ENCODE assay signal across 20 cellular contexts in genomic region chr12:65162609-65163008, GRCh38. TPM values are rescaled to one million over a fixed set of nuclear protein-coding genes. Genes with fewer than 3 reads are reported as not detected.
DNase-seq lines count a peak whose midpoint lies in the region; ATAC-seq lines count a peak whose summit lies in the region.
"Had no signal": no experiment of that assay in that cellular context is flagged by ENCODE, and none has a peak within 500 bp of the region (broad histone marks: within the 10 kb centered on the region; RNA-seq: fewer than 3 reads in every experiment).

No MANE protein-coding gene starts in this region.

- H3K9ac ChIP-seq in neuronal stem cell (ENCODE audit: low read depth, low read length, poor library complexity) = no peak overlapping the region
- H3K9ac ChIP-seq: neural progenitor cell had no signal

- H2BK12ac ChIP-seq in neuronal stem cell (ENCODE audit: low read length) = no peak overlapping the region

- WGBS in neuronal stem cell (ENCODE audit: extremely low coverage in 2 of 2, insufficient read length in 2 of 2, insufficient replicate concordance in 1 of 2), 2 donors = no CpG with 5 or more reads among the region's 1 CpG

- H3K36me3 ChIP-seq in neuronal stem cell (replicated peaks in 1 of 2; ENCODE audit: control insufficient read depth in 2 of 2, insufficient read depth in 2 of 2, low read length in 2 of 2) = no peaks in the 10 kb centered on the region
- H3K36me3 ChIP-seq: BE2C, neural progenitor cell had no signal

- H2BK5ac ChIP-seq in neuronal stem cell (ENCODE audit: low read length) = no peak overlapping the region

- DNase-seq in neuronal stem cell (ENCODE audit: low spot score) (no peak), putamen (ENCODE audit: low spot score) (no peak), GM19240 (ENCODE audit: insufficient read length, low spot score) (no peak)
- DNase-seq: activated CD4-positive, alpha-beta T cell treated with anti-CD3 and anti-CD28 coated beads, Interleukin-2, amount 50 U/mL, for 1 hour; amygdala; BE2C; mesendoderm; NCI-H2171 treated with DMSO at 0.1 percent for 48 hours; right cardiac atrium; SHP77 treated with DMSO at 0.1 percent for 48 hours; stimulated activated CD4-positive, alpha-beta T cell treated with anti-CD3 and anti-CD28 coated beads, Interleukin-4, amount 100 ng/mL, for 1 hour; T-helper 9 cell had no signal

- H3K27ac ChIP-seq in neuronal stem cell (replicated peaks; ENCODE audit: low read length) = no peak overlapping the region
- H3K27ac ChIP-seq: epithelial cell of prostate, neural progenitor cell had no signal

- H4K91ac ChIP-seq in neuronal stem cell (ENCODE audit: low read depth, low read length, poor library complexity) = no peak overlapping the region

- H3K14ac ChIP-seq in neuronal stem cell (ENCODE audit: low read length) = no peak overlapping the region

- H3K4ac ChIP-seq in neuronal stem cell (ENCODE audit: low read length) = no peak overlapping the region

- no peak overlapping the region for H4K8ac ChIP-seq in neuronal stem cell (ENCODE audit: low read depth, low read length)

- H3K9me3 ChIP-seq in neuronal stem cell (replicated peaks in 1 of 2; ENCODE audit: control insufficient read depth in 2 of 2, insufficient read depth in 1 of 2, low read depth in 1 of 2, low read length in 2 of 2) = no peaks in the 10 kb centered on the region
- H3K9me3 ChIP-seq: BE2C had no signal

- no peak overlapping the region for H2AFZ ChIP-seq in neuronal stem cell (ENCODE audit: low read length)
- H2AFZ ChIP-seq: neural progenitor cell had no signal

- no peak overlapping the region for H3K18ac ChIP-seq in neuronal stem cell (ENCODE audit: low read length)

- H3K79me1 ChIP-seq in neuronal stem cell (ENCODE audit: low read depth, low read length) = no peaks in the 10 kb centered on the region

- no peak overlapping the region for H2BK15ac ChIP-seq in neuronal stem cell (ENCODE audit: low read length)

- peaks cover 0 to 32% (median 0%) of the 10 kb centered on the region in 3 experiments for H3K27me3 ChIP-seq in neuronal stem cell (ENCODE audit: control insufficient read depth in 3 of 3, insufficient read depth in 3 of 3, low read depth in 1 of 3, low read length in 3 of 3)

- H2AK5ac ChIP-seq in neuronal stem cell (ENCODE audit: low read depth, low read length) = no peak overlapping the region

- no peak overlapping the region for H3K4me2 ChIP-seq in neuronal stem cell (ENCODE audit: insufficient read depth, low read length, poor library complexity, severe bottlenecking)
- H3K4me2 ChIP-seq: neural progenitor cell had no signal

- H3K4me3 ChIP-seq in neuronal stem cell (ENCODE audit: low read length in 2 of 2) = no peak overlapping the region
- H3K4me3 ChIP-seq: neural progenitor cell had no signal

- no peak overlapping the region for H3K23ac ChIP-seq in neuronal stem cell (ENCODE audit: low read depth, low read length, poor library complexity)

- ATAC-seq in GM18520 (IDR thresholded peaks at IDR 0.05; ENCODE audit: unreplicated experiment) (peak; percentile 40), GM19463 (IDR thresholded peaks at IDR 0.05; ENCODE audit: unreplicated experiment) (peak; percentile 64), HG02798 (IDR thresholded peaks at IDR 0.05; ENCODE audit: poor library complexity, unreplicated experiment) (peak; percentile 62), HG03520 (IDR thresholded peaks at IDR 0.05; ENCODE audit: unreplicated experiment) (peak; percentile 73), HG03135 (IDR thresholded peaks at IDR 0.05; ENCODE audit: unreplicated experiment) (no peak)
- ATAC-seq: right cardiac atrium had no signal

- H3K4me1 ChIP-seq in neuronal stem cell (ENCODE audit: control insufficient read depth in 2 of 2, insufficient read depth in 1 of 2, low read depth in 1 of 2, low read length in 2 of 2) = peaks cover 2% of the 10 kb centered on the region in 2 donors
- H3K4me1 ChIP-seq: BE2C, neural progenitor cell had no signal

- no peak overlapping the region for H2BK120ac ChIP-seq in neuronal stem cell (ENCODE audit: low read depth, low read length)

RNA-seq across cellular contexts. Expression of gene LEMD3, which starts 6.8 kb away (rescaled TPM):
- polyA plus RNA-seq in neuronal stem cell (2013, experiment 1 of 2) = 3.5 TPM
- polyA plus RNA-seq in neuronal stem cell (2013, experiment 2 of 2) = 3.6 TPM

RNA-seq across cellular contexts. Expression of gene WIF1, which starts 41.5 kb away (rescaled TPM):
- polyA plus RNA-seq in neuronal stem cell (2013, experiment 1 of 2) = 0.10 TPM
- 0.12 TPM for polyA plus RNA-seq in neuronal stem cell (2013, experiment 2 of 2)
- polyA plus RNA-seq: IgD-negative memory B cell had no signal
